In the genomic region with DNA sequence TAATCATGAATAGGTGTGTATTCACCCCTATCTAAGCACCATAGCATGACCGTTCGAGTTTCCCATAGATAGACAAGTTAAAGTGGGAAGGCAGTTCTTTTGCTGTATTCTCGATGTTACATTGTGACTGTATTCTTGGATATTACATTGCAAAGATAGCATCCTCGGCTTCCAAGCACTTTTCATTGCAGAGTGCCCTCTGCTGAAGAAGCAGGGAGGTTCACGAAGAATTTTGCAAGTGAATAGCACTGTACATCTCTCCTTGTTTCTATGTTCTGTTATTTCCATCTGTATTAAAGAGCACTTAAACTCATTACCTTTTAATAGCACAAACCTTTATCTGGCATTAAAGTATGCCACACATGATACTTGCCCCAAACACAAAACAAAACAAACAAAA, we compare ENCODE assay signal across 17 cellular contexts.
DNase-seq lines count a peak whose midpoint lies in the region; ATAC-seq, FAIRE-seq and TF ChIP-seq lines count a peak whose summit lies in the region.
"Had no signal": no experiment of that assay in that cellular context is flagged by ENCODE, and none has a peak within 500 bp of the region (broad histone marks: within the 10 kb centered on the region; RNA-seq: fewer than 3 reads in every experiment).

No MANE protein-coding gene starts in this region.

- FAIRE-seq in islet of Langerhans (lab: Jason Lieb, UNC), result peak; percentile 95

- in situ Hi-C loops in GM13976 (cut with MboI; ENCODE audit: low sequenced_read_pairs, unreplicated experiment), result no loop called here

- DNase-seq in Ammon's horn (ENCODE audit: low spot score), result peak; percentile 10
- DNase-seq in H4 (ENCODE audit: low spot score), result peak; percentile 2
- DNase-seq in SW480 (ENCODE audit: low spot score), result peak; percentile 5
- DNase-seq in NCI-H345 (lab: John Stamatoyannopoulos, UW), result no peak
- DNase-seq in GM13976 (ENCODE audit: low spot score), result no peak
- DNase-seq: activated CD8-positive, alpha-beta T cell treated with anti-CD3 and anti-CD28 coated beads for 36 hours; activated effector memory CD4-positive, alpha-beta T cell treated with Interleukin-2 at 50 U/mL for 16 hours; body of pancreas; CD4-positive, alpha-beta memory T cell; left lung; naive thymus-derived CD4-positive, alpha-beta T cell; NCI-H2081 treated with DMSO at 0.1 percent for 48 hours; stomach; T1000 had no signal

- ATAC-seq in GM21825 (IDR thresholded peaks at IDR 0.05; ENCODE audit: unreplicated experiment) (no peak), HG03571 (IDR thresholded peaks at IDR 0.05; ENCODE audit: unreplicated experiment) (no peak)
- ATAC-seq: activated CD8-positive, alpha-beta T cell treated with anti-CD3 and anti-CD28 coated beads for 36 hours; body of pancreas; left lung; naive thymus-derived CD4-positive, alpha-beta T cell had no signal

- TF ChIP-seq CTCF in GM13976 (IDR thresholded peaks at IDR 0.05; ENCODE audit: borderline replicate concordance, control extremely low read depth, extremely low read depth, insufficient read depth, missing control alignments), result no peak

Comparison
In these comparisons a context has a peak if more than half of its experiments do, and no peak if none do; other contexts are left out.
1. DNase-seq: peak in Ammon's horn (single experiment), H4 (single experiment) and SW480 (single experiment); none in NCI-H345 (single experiment) and GM13976 (single experiment).